In genomic region chrX:124388562-124388961, GRCh38 we compare ENCODE assay signal across 8 cellular contexts.
A peak's percentile ranks its signal among the peaks of the same experiment; 100 is the strongest.
DNase-seq lines count a peak whose midpoint lies in the region; ATAC-seq lines count a peak whose summit lies in the region.

No MANE protein-coding gene starts in this region.

- peak; percentile 74 for DNase-seq in DMS 273 (lab: John Stamatoyannopoulos, UW; ENCODE audit: unreplicated experiment)
- peak; percentile 54 for DNase-seq in LoVo (ENCODE audit: low spot score)
- DNase-seq in SHP77 treated with DMSO at 0.1 percent for 48 hours (lab: John Stamatoyannopoulos, UW), result peak; percentile 0
- peak; percentile 47 for DNase-seq in activated gamma-delta T cell treated with anti-CD3 and anti-CD28 coated beads, Interleukin-2, amount 50 U/mL, for 16 hours (ENCODE audit: low read depth)
- peak; percentile 47 for DNase-seq in globus pallidus (ENCODE audit: low spot score)
- DNase-seq in putamen (ENCODE audit: low spot score), result peak; percentile 53

- ATAC-seq in GM21526 (IDR thresholded peaks at IDR 0.05; ENCODE audit: low FRiP score, unreplicated experiment), result peak; percentile 86
- ATAC-seq in HG03439 (IDR thresholded peaks at IDR 0.05; ENCODE audit: unreplicated experiment), result no peak

Comparison
In these comparisons a context has a peak if more than half of its experiments do, and no peak if none do; other contexts are left out.
1. DNase-seq: peak in every context shown above with its lines; median percentile 74 in DMS 273; 54 in LoVo; 53 in putamen; 47 in activated gamma-delta T cell treated with anti-CD3 and anti-CD28 coated beads, Interleukin-2, amount 50 U/mL, for 16 hours; 47 in globus pallidus; 0 in SHP77 treated with DMSO at 0.1 percent for 48 hours.